In the genomic region with DNA sequence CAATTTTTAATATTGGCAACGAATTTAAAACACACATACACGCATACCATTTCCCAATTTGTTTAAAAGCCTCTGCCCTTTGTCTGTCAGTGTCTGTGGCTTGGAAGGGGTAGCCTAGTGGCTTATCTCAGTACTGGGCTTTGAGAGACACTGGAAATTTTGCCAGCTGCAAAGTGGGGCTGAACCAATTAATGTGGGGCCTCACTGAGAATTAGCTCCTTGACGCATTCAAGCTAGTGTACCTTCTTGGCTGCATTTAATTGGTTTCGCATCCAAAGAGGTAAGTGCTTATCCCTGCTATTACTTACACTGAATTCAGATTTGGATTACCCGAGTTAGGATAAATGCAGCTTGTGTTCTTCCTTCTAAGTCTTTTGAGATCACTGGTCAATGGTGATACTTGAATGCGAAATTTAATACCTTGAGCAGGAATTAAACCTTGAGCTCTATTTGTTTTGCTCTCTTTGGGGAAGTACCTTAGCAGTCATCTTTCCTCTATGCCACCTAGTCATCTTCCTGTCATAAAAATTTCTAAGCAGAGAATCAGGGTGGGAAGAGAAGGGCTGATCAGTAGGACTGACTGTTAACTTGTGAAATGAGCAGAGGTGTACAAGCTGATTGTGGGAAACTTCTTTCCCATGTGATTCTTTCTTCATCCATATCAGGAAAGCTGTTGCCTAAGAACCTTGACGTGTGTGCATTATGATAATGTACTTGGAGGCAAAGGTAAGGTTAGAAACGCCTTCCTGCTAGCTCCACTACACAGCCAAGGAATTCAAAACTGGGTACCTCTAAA, we compare ENCODE assay signal across 15 cellular contexts.
DNase-seq lines count a peak whose midpoint lies in the region; ATAC-seq and TF ChIP-seq lines count a peak whose summit lies in the region.
"Had no signal": no experiment of that assay in that cellular context is flagged by ENCODE, and none has a peak within 500 bp of the region (broad histone marks: within the 10 kb centered on the region; RNA-seq: fewer than 3 reads in every experiment).

No MANE protein-coding gene starts in this region.

- H3K36me3 Mint-ChIP-seq in neural progenitor cell, result no peaks in the 10 kb centered on the region
- H3K36me3 Mint-ChIP-seq: activated CD8-positive, alpha-beta memory T cell treated with anti-CD3 and anti-CD28 coated beads, Interleukin-2, amount 10 ng/mL, durations not matched to agents 7 days and 5 days had no signal

- DNase-seq in NCI-H1417 (lab: John Stamatoyannopoulos, UW) (peak in 2 of 3 experiments; percentile 47 to 75), NCI-H1417 treated with DMSO at 0.1 percent for 48 hours (lab: John Stamatoyannopoulos, UW) (no peak), NCI-H187 treated with DMSO at 0.1 percent for 48 hours (lab: John Stamatoyannopoulos, UW) (peak; percentile 56), body of pancreas (peak in 1 of 4 donors; percentile 36), neural progenitor cell (ENCODE audit: low spot score) (peak; percentile 58), sciatic nerve (ENCODE audit: low spot score) (no peak)
- DNase-seq: 8988T; activated CD8-positive, alpha-beta memory T cell treated with anti-CD3 and anti-CD28 coated beads, Interleukin-2, amount 10 ng/mL, durations not matched to agents 7 days and 5 days; GOT3; NCI-H1930; spleen; upper lobe of left lung had no signal

- H4K20me1 ChIP-seq in neural progenitor cell (ENCODE audit: low read depth), result no peaks in the 10 kb centered on the region

- no peak overlapping the region for H2AFZ ChIP-seq in neural progenitor cell (replicated peaks)

- H3K79me2 ChIP-seq in neural progenitor cell (ENCODE audit: low read depth), result no peaks in the 10 kb centered on the region

- H3K27ac ChIP-seq in body of pancreas (peak overlapping the region in 3 of 4 donors; percentile 14 to 68 (median 45)), neural progenitor cell (no peak overlapping the region)
- H3K27ac ChIP-seq: spleen, upper lobe of left lung had no signal

- no peak for TF ChIP-seq CTCF in body of pancreas (IDR thresholded peaks at IDR 0.05)
- TF ChIP-seq CTCF in neural progenitor cell (IDR thresholded peaks at IDR 0.05), result peak; percentile 35

- H3K27ac Mint-ChIP-seq in neural progenitor cell, result no peak overlapping the region
- H3K27ac Mint-ChIP-seq: activated CD8-positive, alpha-beta memory T cell treated with anti-CD3 and anti-CD28 coated beads, Interleukin-2, amount 10 ng/mL, durations not matched to agents 7 days and 5 days; dendritic cell treated with granulocyte-macrophage colony-stimulating factor and Interleukin-4, amounts not matched to agents 40 ng/mL and 50 ng/mL, for 4 days had no signal

- intact Hi-C loops in body of pancreas (cut with DNase I), result no loop called here
- intact Hi-C loops in sciatic nerve (cut with DNase I), result no loop called here

- H3K4me3 Mint-ChIP-seq in neural progenitor cell, result no peak overlapping the region
- H3K4me3 Mint-ChIP-seq: activated CD8-positive, alpha-beta memory T cell treated with anti-CD3 and anti-CD28 coated beads, Interleukin-2, amount 10 ng/mL, durations not matched to agents 7 days and 5 days; dendritic cell treated with granulocyte-macrophage colony-stimulating factor and Interleukin-4, amounts not matched to agents 40 ng/mL and 50 ng/mL, for 4 days had no signal

- WGBS in body of pancreas, 2 donors, result 48 to 58% methylated on average over 8 of the region's 8 CpGs

- H3F3A ChIP-seq in neural progenitor cell (ENCODE audit: low read depth), result peaks cover 16% of the 10 kb centered on the region

- ATAC-seq in body of pancreas, result peak; percentile 49
- no peak for ATAC-seq in GM21526 (IDR thresholded peaks at IDR 0.05; ENCODE audit: low FRiP score, unreplicated experiment)
- ATAC-seq in sciatic nerve, result no peak
- no peak for ATAC-seq in HG02981 (IDR thresholded peaks at IDR 0.05; ENCODE audit: unreplicated experiment)
- ATAC-seq: activated CD8-positive, alpha-beta memory T cell treated with anti-CD3 and anti-CD28 coated beads, Interleukin-2, amount 10 ng/mL, durations not matched to agents 7 days and 5 days had no signal

- H3K4me2 ChIP-seq in neural progenitor cell, result peak overlapping the region; percentile 2

- H3K27me3 ChIP-seq in body of pancreas (no peaks in the 10 kb centered on the region), neural progenitor cell (no peaks in the 10 kb centered on the region)
- H3K27me3 ChIP-seq: upper lobe of left lung had no signal

- no peak for TF ChIP-seq POLR2A in body of pancreas (IDR thresholded peaks at IDR 0.05)

- H3K4me1 Mint-ChIP-seq in neural progenitor cell, result peaks cover 70% of the 10 kb centered on the region
- H3K4me1 Mint-ChIP-seq: activated CD8-positive, alpha-beta memory T cell treated with anti-CD3 and anti-CD28 coated beads, Interleukin-2, amount 10 ng/mL, durations not matched to agents 7 days and 5 days had no signal

- H3K9me3 Mint-ChIP-seq in neural progenitor cell, result no peaks in the 10 kb centered on the region
- H3K9me3 Mint-ChIP-seq: dendritic cell treated with granulocyte-macrophage colony-stimulating factor and Interleukin-4, amounts not matched to agents 40 ng/mL and 50 ng/mL, for 4 days had no signal

- no peak overlapping the region for H3K4me3 ChIP-seq in body of pancreas
- no peak overlapping the region for H3K4me3 ChIP-seq in neural progenitor cell
- H3K4me3 ChIP-seq: spleen, upper lobe of left lung had no signal

- no peaks in the 10 kb centered on the region for H3K36me3 ChIP-seq in body of pancreas (replicated peaks in 1 of 2; ENCODE audit: insufficient read depth in 1 of 2, low read depth in 2 of 2)
- no peaks in the 10 kb centered on the region for H3K36me3 ChIP-seq in neural progenitor cell
- H3K36me3 ChIP-seq: spleen, upper lobe of left lung had no signal

- H3K9me3 ChIP-seq in body of pancreas (no peaks in the 10 kb centered on the region), neural progenitor cell (ENCODE audit: low read depth) (no peaks in the 10 kb centered on the region)
- H3K9me3 ChIP-seq: spleen, upper lobe of left lung had no signal

- H3K27me3 Mint-ChIP-seq in neural progenitor cell (ENCODE audit: insufficient read depth, low read depth), result peaks cover 2% of the 10 kb centered on the region

- H3K4me1 ChIP-seq in body of pancreas (peaks cover 31% of the 10 kb centered on the region), neural progenitor cell (peaks cover 61% of the 10 kb centered on the region)

- no peak overlapping the region for H3K9ac ChIP-seq in neural progenitor cell

Comparison
In these comparisons a context has a peak if more than half of its experiments do, and no peak if none do; other contexts are left out.
1. DNase-seq: peak in NCI-H1417 (2 of 3), NCI-H187 treated with DMSO at 0.1 percent for 48 hours (single experiment) and neural progenitor cell (single experiment); none in NCI-H1417 treated with DMSO at 0.1 percent for 48 hours (single experiment) and sciatic nerve (single experiment).